ENCODE assay signal across 1 cellular context in the genomic region with DNA sequence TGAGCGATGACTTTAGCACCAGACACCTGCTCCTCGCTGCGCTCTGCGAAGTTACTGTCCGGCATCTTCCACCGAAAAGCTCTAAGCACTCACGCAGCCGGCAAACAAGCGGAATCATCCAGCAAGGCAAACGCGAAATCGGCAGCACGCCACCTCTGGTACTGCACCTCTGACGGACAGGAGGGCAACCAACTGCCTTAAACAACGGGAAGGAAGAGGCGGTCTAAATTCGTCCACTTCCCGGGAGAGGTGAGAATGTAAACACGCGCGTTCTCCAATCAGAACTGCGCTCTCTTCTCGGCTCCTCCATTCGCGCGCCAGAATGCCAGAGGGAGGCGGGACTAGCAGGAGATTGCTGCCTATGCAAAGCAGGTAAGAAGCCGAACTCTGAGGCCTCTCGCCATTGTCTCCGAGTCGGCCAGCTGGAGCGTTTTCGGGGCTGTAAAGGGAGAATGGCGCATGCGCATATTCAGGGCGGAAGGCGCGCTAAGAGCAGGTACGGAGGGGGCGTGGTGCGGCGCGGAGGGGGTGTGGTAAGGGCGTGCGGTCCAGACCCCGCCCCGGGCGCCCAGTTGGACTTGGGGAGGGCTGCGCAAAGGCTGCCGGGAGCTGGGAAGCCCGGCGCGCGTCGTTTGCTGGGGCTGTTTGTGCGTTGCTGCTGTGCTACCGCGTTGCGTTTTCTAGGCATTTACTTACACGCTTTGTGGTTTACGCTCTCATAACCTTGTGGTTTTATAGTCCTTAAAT.
TF ChIP-seq lines count a peak whose summit lies in the region.

A gene with protein sequence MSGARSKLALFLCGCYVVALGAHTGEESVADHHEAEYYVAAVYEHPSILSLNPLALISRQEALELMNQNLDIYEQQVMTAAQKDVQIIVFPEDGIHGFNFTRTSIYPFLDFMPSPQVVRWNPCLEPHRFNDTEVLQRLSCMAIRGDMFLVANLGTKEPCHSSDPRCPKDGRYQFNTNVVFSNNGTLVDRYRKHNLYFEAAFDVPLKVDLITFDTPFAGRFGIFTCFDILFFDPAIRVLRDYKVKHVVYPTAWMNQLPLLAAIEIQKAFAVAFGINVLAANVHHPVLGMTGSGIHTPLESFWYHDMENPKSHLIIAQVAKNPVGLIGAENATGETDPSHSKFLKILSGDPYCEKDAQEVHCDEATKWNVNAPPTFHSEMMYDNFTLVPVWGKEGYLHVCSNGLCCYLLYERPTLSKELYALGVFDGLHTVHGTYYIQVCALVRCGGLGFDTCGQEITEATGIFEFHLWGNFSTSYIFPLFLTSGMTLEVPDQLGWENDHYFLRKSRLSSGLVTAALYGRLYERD (plus strand): TSS at position 347 of the 747 bp plus-strand sequence. CDS start 33,695 bp downstream, outside the sequence.
A gene (minus strand): TSS at position 171 of the 747 bp plus-strand sequence. CDS start 106 bp downstream, at position 65.

TF ChIP-seq in SK-N-SH, 30 proteins besides CTCF, POLR2A, EP300 and RAD21 (continued from another document):
- TF ChIP-seq, protein P1, sequence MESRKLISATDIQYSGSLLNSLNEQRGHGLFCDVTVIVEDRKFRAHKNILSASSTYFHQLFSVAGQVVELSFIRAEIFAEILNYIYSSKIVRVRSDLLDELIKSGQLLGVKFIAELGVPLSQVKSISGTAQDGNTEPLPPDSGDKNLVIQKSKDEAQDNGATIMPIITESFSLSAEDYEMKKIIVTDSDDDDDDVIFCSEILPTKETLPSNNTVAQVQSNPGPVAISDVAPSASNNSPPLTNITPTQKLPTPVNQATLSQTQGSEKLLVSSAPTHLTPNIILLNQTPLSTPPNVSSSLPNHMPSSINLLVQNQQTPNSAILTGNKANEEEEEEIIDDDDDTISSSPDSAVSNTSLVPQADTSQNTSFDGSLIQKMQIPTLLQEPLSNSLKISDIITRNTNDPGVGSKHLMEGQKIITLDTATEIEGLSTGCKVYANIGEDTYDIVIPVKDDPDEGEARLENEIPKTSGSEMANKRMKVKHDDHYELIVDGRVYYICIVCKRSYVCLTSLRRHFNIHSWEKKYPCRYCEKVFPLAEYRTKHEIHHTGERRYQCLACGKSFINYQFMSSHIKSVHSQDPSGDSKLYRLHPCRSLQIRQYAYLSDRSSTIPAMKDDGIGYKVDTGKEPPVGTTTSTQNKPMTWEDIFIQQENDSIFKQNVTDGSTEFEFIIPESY (IDR thresholded peaks at IDR 0.05; ENCODE audit: borderline replicate concordance, low read depth) = peak; percentile 65; the same call in 1 of the 2 replicates
- TF ChIP-seq, protein P2, sequence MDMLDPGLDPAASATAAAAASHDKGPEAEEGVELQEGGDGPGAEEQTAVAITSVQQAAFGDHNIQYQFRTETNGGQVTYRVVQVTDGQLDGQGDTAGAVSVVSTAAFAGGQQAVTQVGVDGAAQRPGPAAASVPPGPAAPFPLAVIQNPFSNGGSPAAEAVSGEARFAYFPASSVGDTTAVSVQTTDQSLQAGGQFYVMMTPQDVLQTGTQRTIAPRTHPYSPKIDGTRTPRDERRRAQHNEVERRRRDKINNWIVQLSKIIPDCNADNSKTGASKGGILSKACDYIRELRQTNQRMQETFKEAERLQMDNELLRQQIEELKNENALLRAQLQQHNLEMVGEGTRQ (IDR thresholded peaks at IDR 0.05; ENCODE audit: borderline replicate concordance, low read depth, low read length) = no peak
- TF ChIP-seq RXRA (IDR thresholded peaks at IDR 0.05; ENCODE audit: borderline replicate concordance, low read depth) (no peak), FOXM1 (IDR thresholded peaks at IDR 0.05; ENCODE audit: low read depth) (no peak), RCOR1 (IDR thresholded peaks at IDR 0.05; ENCODE audit: low read length) (0 out of 2 replicates have a peak, but pooled peaks have one; percentile 20), TCF12 (IDR thresholded peaks at IDR 0.05) (no peak), POLR2AphosphoS5 (IDR thresholded peaks at IDR 0.05; ENCODE audit: low read depth, low read length) (peak; percentile 96), MXI1 (IDR thresholded peaks at IDR 0.05; ENCODE audit: low read depth, low read length) (peak; percentile 93), NFIC (IDR thresholded peaks at IDR 0.05; ENCODE audit: borderline replicate concordance) (no peak), GABPA (IDR thresholded peaks at IDR 0.05; ENCODE audit: low read depth) (peak; percentile 97), YY1 (IDR thresholded peaks at IDR 0.05; ENCODE audit: low read depth) (peak; percentile 23; the same call in 1 of the 2 replicates), SIN3A (IDR thresholded peaks at IDR 0.05; ENCODE audit: borderline replicate concordance, low read depth, low read length) (peak; percentile 63; the same call in 1 of the 2 replicates)
- TF ChIP-seq, protein P3, sequence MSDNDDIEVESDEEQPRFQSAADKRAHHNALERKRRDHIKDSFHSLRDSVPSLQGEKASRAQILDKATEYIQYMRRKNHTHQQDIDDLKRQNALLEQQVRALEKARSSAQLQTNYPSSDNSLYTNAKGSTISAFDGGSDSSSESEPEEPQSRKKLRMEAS (IDR thresholded peaks at IDR 0.05; ENCODE audit: low read depth) = peak; percentile 75
- TF ChIP-seq, protein P4, sequence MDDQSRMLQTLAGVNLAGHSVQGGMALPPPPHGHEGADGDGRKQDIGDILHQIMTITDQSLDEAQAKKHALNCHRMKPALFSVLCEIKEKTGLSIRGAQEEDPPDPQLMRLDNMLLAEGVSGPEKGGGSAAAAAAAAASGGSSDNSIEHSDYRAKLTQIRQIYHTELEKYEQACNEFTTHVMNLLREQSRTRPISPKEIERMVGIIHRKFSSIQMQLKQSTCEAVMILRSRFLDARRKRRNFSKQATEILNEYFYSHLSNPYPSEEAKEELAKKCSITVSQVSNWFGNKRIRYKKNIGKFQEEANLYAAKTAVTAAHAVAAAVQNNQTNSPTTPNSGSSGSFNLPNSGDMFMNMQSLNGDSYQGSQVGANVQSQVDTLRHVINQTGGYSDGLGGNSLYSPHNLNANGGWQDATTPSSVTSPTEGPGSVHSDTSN (IDR thresholded peaks at IDR 0.05) = peak; percentile 100
- TF ChIP-seq, protein P5, sequence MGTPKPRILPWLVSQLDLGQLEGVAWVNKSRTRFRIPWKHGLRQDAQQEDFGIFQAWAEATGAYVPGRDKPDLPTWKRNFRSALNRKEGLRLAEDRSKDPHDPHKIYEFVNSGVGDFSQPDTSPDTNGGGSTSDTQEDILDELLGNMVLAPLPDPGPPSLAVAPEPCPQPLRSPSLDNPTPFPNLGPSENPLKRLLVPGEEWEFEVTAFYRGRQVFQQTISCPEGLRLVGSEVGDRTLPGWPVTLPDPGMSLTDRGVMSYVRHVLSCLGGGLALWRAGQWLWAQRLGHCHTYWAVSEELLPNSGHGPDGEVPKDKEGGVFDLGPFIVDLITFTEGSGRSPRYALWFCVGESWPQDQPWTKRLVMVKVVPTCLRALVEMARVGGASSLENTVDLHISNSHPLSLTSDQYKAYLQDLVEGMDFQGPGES (IDR thresholded peaks at IDR 0.05; ENCODE audit: low read depth, low read length) = peak; percentile 81
